Comparison of ENCODE assay signal across 21 cellular contexts in genomic region chr16:68117884-68118283, GRCh38. TPM values are rescaled to one million over a fixed set of nuclear protein-coding genes. Genes with fewer than 3 reads are reported as not detected.
DNase-seq lines count a peak whose midpoint lies in the region; ATAC-seq and TF ChIP-seq lines count a peak whose summit lies in the region.
"Had no signal": no experiment of that assay in that cellular context is flagged by ENCODE, and none has a peak within 500 bp of the region (broad histone marks: within the 10 kb centered on the region; RNA-seq: fewer than 3 reads in every experiment).

No MANE protein-coding gene starts in this region.

- H3K36me3 Mint-ChIP-seq in activated CD4-positive, alpha-beta T cell treated with anti-CD3 and anti-CD28 coated beads for 36 hours (ENCODE audit: low read depth) = peaks cover 14% of the 10 kb centered on the region
- H3K36me3 Mint-ChIP-seq in CD4-positive, alpha-beta memory T cell = peaks cover 7 to 14% of the 10 kb centered on the region in 2 donors
- peaks cover 13% of the 10 kb centered on the region for H3K36me3 Mint-ChIP-seq in activated T-helper 1 cell treated with anti-CD3 and anti-CD28 coated beads, Interleukin-12 subunit alpha, Interleukin-12 subunit beta, Interleukin-2, Interleukin-4 antibody, amounts not matched to agents 30 ng/mL and 10 ng/mL and 1 ng/mL, durations not matched to agents 14 hours and 24 hours and 36 hours (ENCODE audit: low read depth)
- no peaks in the 10 kb centered on the region for H3K36me3 Mint-ChIP-seq in natural killer cell

- WGBS in gastroesophageal sphincter (ENCODE audit: low coverage in 1 of 2), 2 donors = 91 to 96% methylated on average over 3 of the region's 3 CpGs

- TF ChIP-seq POLR2A in gastroesophageal sphincter (IDR thresholded peaks at IDR 0.05) = no peak

- H3K36me3 ChIP-seq in CD4-positive, alpha-beta memory T cell (ENCODE audit: insufficient read depth, low read length) = peaks cover 6% of the 10 kb centered on the region
- no peaks in the 10 kb centered on the region for H3K36me3 ChIP-seq in gastroesophageal sphincter
- H3K36me3 ChIP-seq: pancreas, right atrium auricular region had no signal

- no peak for DNase-seq in activated CD4-positive, alpha-beta T cell treated with anti-CD3 and anti-CD28 coated beads for 36 hours
- no peak for DNase-seq in activated CD4-positive, alpha-beta T cell treated with anti-CD3 and anti-CD28 coated beads, Interleukin-2, amount 50 U/mL, for 4 hours
- no peak for DNase-seq in CD4-positive, alpha-beta memory T cell
- no peak for DNase-seq in activated T-helper 1 cell treated with anti-CD3 and anti-CD28 coated beads, Interleukin-12 subunit alpha, Interleukin-12 subunit beta, Interleukin-2, Interleukin-4 antibody, amounts not matched to agents 30 ng/mL and 10 ng/mL and 1 ng/mL, durations not matched to agents 14 hours and 24 hours and 36 hours (ENCODE audit: low spot score)
- DNase-seq in natural killer cell = no peak
- no peak for DNase-seq in Ammon's horn (ENCODE audit: low spot score)
- DNase-seq in HPDE6-E6E7 (ENCODE audit: extremely low spot score) = no peak
- DNase-seq: activated CD4-positive, alpha-beta T cell treated with anti-CD3 and anti-CD28 coated beads for 4 hours; endodermal cell; esophagus squamous epithelium; NCI-H1092 treated with DMSO at 0.1 percent for 48 hours; NCI-H2029; NCI-H345; NCI-H774; pancreas; stimulated activated CD4-positive, alpha-beta T cell treated with anti-CD3 and anti-CD28 coated beads, Interleukin-4, amount 100 ng/mL, for 4 hours had no signal

- CTCF ChIA-PET in activated CD4-positive, alpha-beta T cell treated with anti-CD3 and anti-CD28 coated beads for 36 hours (lab: Charles Lee) = interaction anchor here (0.9 to 5.6 kb wide), 5 partner anchors 10 to 34 kb away, joined by 3 to 56 read pairs (median 10); no protein-coding TSS in a partner anchor
- CTCF ChIA-PET in CD4-positive, alpha-beta memory T cell (lab: Charles Lee; ENCODE audit: partially characterized antibody) = interaction anchor here (0.9 to 4.5 kb wide), 5 partner anchors 25 to 77 kb away, joined by 4 to 35 read pairs (median 7); no protein-coding TSS in a partner anchor

- H3K4me1 ChIP-seq in CD4-positive, alpha-beta memory T cell (ENCODE audit: insufficient read depth, low read length) = peaks cover 98% of the 10 kb centered on the region
- peaks cover 0 to 18% (median 0%) of the 10 kb centered on the region in 3 donors for H3K4me1 ChIP-seq in gastroesophageal sphincter
- H3K4me1 ChIP-seq: pancreas had no signal

- H3K4me3 Mint-ChIP-seq in activated CD4-positive, alpha-beta T cell treated with anti-CD3 and anti-CD28 coated beads for 36 hours = no peak overlapping the region
- peak overlapping the region in 5 of 8 donors; percentile 29 to 67 (median 58) for H3K4me3 Mint-ChIP-seq in CD4-positive, alpha-beta memory T cell
- H3K4me3 Mint-ChIP-seq in activated T-helper 1 cell treated with anti-CD3 and anti-CD28 coated beads, Interleukin-12 subunit alpha, Interleukin-12 subunit beta, Interleukin-2, Interleukin-4 antibody, amounts not matched to agents 30 ng/mL and 10 ng/mL and 1 ng/mL, durations not matched to agents 14 hours and 24 hours and 36 hours = no peak overlapping the region
- peak overlapping the region; percentile 70 for H3K4me3 Mint-ChIP-seq in natural killer cell
- H3K4me3 Mint-ChIP-seq: brain, endodermal cell had no signal

- H3K4me1 Mint-ChIP-seq in activated CD4-positive, alpha-beta T cell treated with anti-CD3 and anti-CD28 coated beads for 36 hours = peaks cover 88% of the 10 kb centered on the region
- peaks cover 53 to 99% (median 81%) of the 10 kb centered on the region in 4 donors for H3K4me1 Mint-ChIP-seq in CD4-positive, alpha-beta memory T cell
- peaks cover 72% of the 10 kb centered on the region for H3K4me1 Mint-ChIP-seq in activated T-helper 1 cell treated with anti-CD3 and anti-CD28 coated beads, Interleukin-12 subunit alpha, Interleukin-12 subunit beta, Interleukin-2, Interleukin-4 antibody, amounts not matched to agents 30 ng/mL and 10 ng/mL and 1 ng/mL, durations not matched to agents 14 hours and 24 hours and 36 hours (ENCODE audit: low read depth)
- H3K4me1 Mint-ChIP-seq in natural killer cell = peaks cover 78 to 88% of the 10 kb centered on the region in 2 donors
- H3K4me1 Mint-ChIP-seq: brain had no signal

- peak overlapping the region; percentile 21 for H3K27ac Mint-ChIP-seq in activated CD4-positive, alpha-beta T cell treated with anti-CD3 and anti-CD28 coated beads for 36 hours
- H3K27ac Mint-ChIP-seq in CD4-positive, alpha-beta memory T cell = peak overlapping the region; percentile 1 to 90 (median 46)
- peak overlapping the region; percentile 41 for H3K27ac Mint-ChIP-seq in activated T-helper 1 cell treated with anti-CD3 and anti-CD28 coated beads, Interleukin-12 subunit alpha, Interleukin-12 subunit beta, Interleukin-2, Interleukin-4 antibody, amounts not matched to agents 30 ng/mL and 10 ng/mL and 1 ng/mL, durations not matched to agents 14 hours and 24 hours and 36 hours
- H3K27ac Mint-ChIP-seq in natural killer cell = peak overlapping the region; percentile 83 to 94
- H3K27ac Mint-ChIP-seq: brain, endodermal cell had no signal

- no peak overlapping the region for H3K4me3 ChIP-seq in CD4-positive, alpha-beta memory T cell (ENCODE audit: low read length in 2 of 2)
- H3K4me3 ChIP-seq in gastroesophageal sphincter = no peak overlapping the region
- H3K4me3 ChIP-seq: A549, esophagus squamous epithelium, lung, pancreas, right atrium auricular region had no signal

- H3K27ac ChIP-seq in CD4-positive, alpha-beta memory T cell (ENCODE audit: low read depth, low read length) = no peak overlapping the region
- H3K27ac ChIP-seq in gastroesophageal sphincter = no peak overlapping the region
- H3K27ac ChIP-seq: A549, esophagus squamous epithelium, pancreas, right atrium auricular region had no signal

- H3K27me3 ChIP-seq in CD4-positive, alpha-beta memory T cell (ENCODE audit: insufficient read depth, low read length) = no peaks in the 10 kb centered on the region
- no peaks in the 10 kb centered on the region for H3K27me3 ChIP-seq in gastroesophageal sphincter
- H3K27me3 ChIP-seq: esophagus squamous epithelium, pancreas, right atrium auricular region had no signal

- intact Hi-C loops in activated CD4-positive, alpha-beta T cell treated with anti-CD3 and anti-CD28 coated beads for 36 hours (cut with DNase I, micrococcal nuclease) = loop anchor here (2.0 to 5.0 kb wide), 2 partner anchors 23 to 89 kb away; no protein-coding TSS in a partner anchor
- intact Hi-C loops in CD4-positive, alpha-beta memory T cell (cut with micrococcal nuclease) = loop anchor here (10.0 kb wide), 1 partner anchor 53 kb away; no protein-coding TSS in a partner anchor
- intact Hi-C loops in activated T-helper 1 cell treated with anti-CD3 and anti-CD28 coated beads, Interleukin-12 subunit alpha, Interleukin-12 subunit beta, Interleukin-2, Interleukin-4 antibody, amounts not matched to agents 30 ng/mL and 10 ng/mL and 1 ng/mL, durations not matched to agents 14 hours and 24 hours and 36 hours (cut with micrococcal nuclease) = no loop called here
- intact Hi-C loops in natural killer cell (cut with micrococcal nuclease) = loop anchor here (2.0 to 5.0 kb wide), 2 partner anchors 33 to 46 kb away; partner anchors contain the start of gene NFATC3

- TF ChIP-seq EP300 in gastroesophageal sphincter (IDR thresholded peaks at IDR 0.05) = no peak

- H3K9me3 Mint-ChIP-seq in activated CD4-positive, alpha-beta T cell treated with anti-CD3 and anti-CD28 coated beads for 36 hours (ENCODE audit: low read depth) = no peaks in the 10 kb centered on the region
- H3K9me3 Mint-ChIP-seq in CD4-positive, alpha-beta memory T cell = no peaks in the 10 kb centered on the region
- H3K9me3 Mint-ChIP-seq in activated T-helper 1 cell treated with anti-CD3 and anti-CD28 coated beads, Interleukin-12 subunit alpha, Interleukin-12 subunit beta, Interleukin-2, Interleukin-4 antibody, amounts not matched to agents 30 ng/mL and 10 ng/mL and 1 ng/mL, durations not matched to agents 14 hours and 24 hours and 36 hours = peaks cover under 1% of the 10 kb centered on the region
- no peaks in the 10 kb centered on the region for H3K9me3 Mint-ChIP-seq in natural killer cell
- H3K9me3 Mint-ChIP-seq: endodermal cell had no signal

- no peaks in the 10 kb centered on the region for H3K27me3 Mint-ChIP-seq in activated CD4-positive, alpha-beta T cell treated with anti-CD3 and anti-CD28 coated beads for 36 hours
- H3K27me3 Mint-ChIP-seq in CD4-positive, alpha-beta memory T cell = no peaks in the 10 kb centered on the region
- H3K27me3 Mint-ChIP-seq in activated T-helper 1 cell treated with anti-CD3 and anti-CD28 coated beads, Interleukin-12 subunit alpha, Interleukin-12 subunit beta, Interleukin-2, Interleukin-4 antibody, amounts not matched to agents 30 ng/mL and 10 ng/mL and 1 ng/mL, durations not matched to agents 14 hours and 24 hours and 36 hours (ENCODE audit: insufficient read depth) = no peaks in the 10 kb centered on the region
- H3K27me3 Mint-ChIP-seq in natural killer cell (ENCODE audit: low read depth in 2 of 2) = no peaks in the 10 kb centered on the region
- H3K27me3 Mint-ChIP-seq: brain had no signal

- TF ChIP-seq CTCF in natural killer cell (IDR thresholded peaks at IDR 0.05) (no peak), gastroesophageal sphincter (IDR thresholded peaks at IDR 0.05) (no peak)

- POLR2A ChIA-PET in activated CD4-positive, alpha-beta T cell treated with anti-CD3 and anti-CD28 coated beads for 36 hours (lab: Charles Lee) = interaction anchor here (0.7 kb wide), 1 partner anchor 24 kb away, joined by 3 read pairs; no protein-coding TSS in a partner anchor
- POLR2A ChIA-PET in CD4-positive, alpha-beta memory T cell (lab: Charles Lee; ENCODE audit: partially characterized antibody) = interaction anchor here (1.2 to 1.5 kb wide), 3 partner anchors 11 to 32 kb away, joined by 3 to 5 read pairs (median 4); partner anchors contain the start of gene NFATC3

- peak; percentile 41 for ATAC-seq in activated CD4-positive, alpha-beta T cell treated with anti-CD3 and anti-CD28 coated beads for 36 hours
- ATAC-seq in natural killer cell (peak; percentile 51 to 55 (median 53)), gastroesophageal sphincter (no peak)
- ATAC-seq: A549, pancreas had no signal

- no peaks in the 10 kb centered on the region for H3K9me3 ChIP-seq in CD4-positive, alpha-beta memory T cell (ENCODE audit: control insufficient read depth in 1 of 2, low read length in 2 of 2)
- no peaks in the 10 kb centered on the region for H3K9me3 ChIP-seq in gastroesophageal sphincter
- H3K9me3 ChIP-seq: A549, esophagus squamous epithelium, pancreas, right atrium auricular region had no signal

RNA-seq across cellular contexts. Expression of gene NFATC3, which starts 32.7 kb away (rescaled TPM):
- 10 to 100 TPM; 68.4 to 81.2 TPM for total RNA-seq in activated CD4-positive, alpha-beta T cell treated with anti-CD3 and anti-CD28 coated beads for 36 hours
- total RNA-seq in CD4-positive, alpha-beta memory T cell = 100 to 1,000 TPM; 127 to 134 TPM
- 10 to 100 TPM; 76.5 to 94.9 TPM for polyA plus RNA-seq in CD4-positive, alpha-beta memory T cell
- 152 and 157 TPM in 2 replicates for total RNA-seq in activated T-helper 1 cell treated with anti-CD3 and anti-CD28 coated beads, Interleukin-12 subunit alpha, Interleukin-12 subunit beta, Interleukin-2, Interleukin-4 antibody, amounts not matched to agents 30 ng/mL and 10 ng/mL and 1 ng/mL, durations not matched to agents 14 hours and 24 hours and 36 hours
- 100 to 1,000 TPM; 241 to 282 (median 263) TPM for total RNA-seq in natural killer cell
- 10 to 100 TPM; 42.4 to 50.6 (median 49.3) TPM for total RNA-seq in gastroesophageal sphincter

Comparison
In these comparisons a context has a peak if more than half of its experiments do, and no peak if none do; other contexts are left out.
1. H3K27ac Mint-ChIP-seq: peak in every context shown above with its lines; median percentile 88 in natural killer cell; 46 in CD4-positive, alpha-beta memory T cell; 41 in activated T-helper 1 cell treated with anti-CD3 and anti-CD28 coated beads, Interleukin-12 subunit alpha, Interleukin-12 subunit beta, Interleukin-2, Interleukin-4 antibody, amounts not matched to agents 30 ng/mL and 10 ng/mL and 1 ng/mL, durations not matched to agents 14 hours and 24 hours and 36 hours; 21 in activated CD4-positive, alpha-beta T cell treated with anti-CD3 and anti-CD28 coated beads for 36 hours.
2. H3K4me3 Mint-ChIP-seq: peak in CD4-positive, alpha-beta memory T cell (5 of 8) and natural killer cell (single experiment); none in activated CD4-positive, alpha-beta T cell treated with anti-CD3 and anti-CD28 coated beads for 36 hours (single experiment) and activated T-helper 1 cell treated with anti-CD3 and anti-CD28 coated beads, Interleukin-12 subunit alpha, Interleukin-12 subunit beta, Interleukin-2, Interleukin-4 antibody, amounts not matched to agents 30 ng/mL and 10 ng/mL and 1 ng/mL, durations not matched to agents 14 hours and 24 hours and 36 hours (single experiment).